In the genomic region with DNA sequence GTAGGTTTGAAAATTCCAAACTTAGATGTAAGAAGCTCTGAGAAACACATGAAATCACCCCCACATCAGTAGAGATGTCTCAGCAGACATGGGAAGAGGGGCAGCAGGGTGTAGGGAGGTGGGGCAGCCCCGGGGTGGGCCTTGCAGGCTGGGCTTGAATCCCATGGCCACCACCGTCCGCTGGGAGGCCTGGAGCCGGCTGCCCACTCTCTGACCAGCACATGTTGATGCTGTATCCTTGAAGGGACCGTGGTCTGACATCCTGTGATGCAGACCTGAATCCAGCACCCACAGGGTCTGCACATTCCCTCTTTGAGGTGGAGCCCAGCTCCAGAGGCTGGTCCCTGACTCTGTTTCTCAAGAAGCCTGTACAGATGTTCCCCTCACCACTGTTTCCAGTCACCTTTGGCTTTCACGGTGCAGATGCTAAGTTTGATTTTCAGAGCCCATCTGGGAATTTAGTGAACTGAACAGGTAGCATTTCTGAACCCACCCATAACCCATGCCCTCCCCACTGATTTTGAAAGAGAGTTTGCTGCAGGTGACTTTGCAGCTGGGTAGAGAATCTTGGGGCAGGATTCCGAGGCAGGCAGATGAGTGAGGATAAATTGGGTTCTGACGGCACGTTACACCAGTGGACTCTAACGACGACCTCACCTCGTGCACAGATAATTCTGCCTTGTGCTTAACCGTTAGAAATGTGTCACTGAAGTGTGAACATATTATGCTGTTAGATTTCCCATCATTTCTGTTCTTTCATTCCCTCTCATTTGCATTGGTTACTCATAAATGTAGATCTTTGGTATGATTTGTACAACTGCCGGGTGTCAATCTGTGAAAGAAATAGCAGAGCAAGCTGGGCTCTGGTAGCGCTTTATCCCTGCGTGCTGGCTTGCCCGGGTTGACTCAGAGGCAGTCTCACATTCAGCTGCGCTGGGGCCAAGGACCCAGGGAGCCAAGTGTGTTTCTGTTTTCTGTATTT, we compare ENCODE assay signal across 10 cellular contexts. TPM values are rescaled to one million over a fixed set of nuclear protein-coding genes. Genes with fewer than 3 reads are reported as not detected.
A peak's percentile ranks its signal among the peaks of the same experiment; 100 is the strongest.
DNase-seq lines count a peak whose midpoint lies in the region; ATAC-seq lines count a peak whose summit lies in the region.
"Had no signal": no experiment of that assay in that cellular context is flagged by ENCODE, and none has a peak within 500 bp of the region (broad histone marks: within the 10 kb centered on the region; RNA-seq: fewer than 3 reads in every experiment).

No MANE protein-coding gene starts in this region.

- H3K4ac ChIP-seq in mesendoderm (ENCODE audit: low read depth, low read length), result no peak overlapping the region

- no peak overlapping the region for H3K4me2 ChIP-seq in mesendoderm (ENCODE audit: low read length)

- H3K27ac ChIP-seq in mesendoderm (ENCODE audit: low read depth, low read length), result no peak overlapping the region

- no peak overlapping the region for H4K8ac ChIP-seq in mesendoderm (ENCODE audit: low read depth, low read length)

- no CpG with 5 or more reads among the region's 18 CpGs for WGBS in mesendoderm (ENCODE audit: extremely low coverage, insufficient coverage, low lambda C conversion rate)

- no peak overlapping the region for H3K23ac ChIP-seq in mesendoderm (ENCODE audit: low read length)

- no peak overlapping the region for H3K18ac ChIP-seq in mesendoderm (ENCODE audit: low read length)

- no peaks in the 10 kb centered on the region for H3K79me1 ChIP-seq in mesendoderm (ENCODE audit: low read length)

- H3K27me3 ChIP-seq in mesendoderm (ENCODE audit: insufficient read depth, low read length, poor library complexity), result no peaks in the 10 kb centered on the region

- no peaks in the 10 kb centered on the region for H3K79me2 ChIP-seq in mesendoderm (ENCODE audit: control insufficient read depth, insufficient read depth, low read length)

- H2AK5ac ChIP-seq in mesendoderm (ENCODE audit: low read length), result no peak overlapping the region

- no peaks in the 10 kb centered on the region for H3K36me3 ChIP-seq in mesendoderm (ENCODE audit: control insufficient read depth, insufficient read depth, low read length)

- no peak overlapping the region for H3K4me3 ChIP-seq in mesendoderm (ENCODE audit: low read length)

- peaks cover 7% of the 10 kb centered on the region for H3K4me1 ChIP-seq in mesendoderm (ENCODE audit: control insufficient read depth, low read depth, low read length)

- peak; percentile 55 for DNase-seq in activated T-cell treated with anti-CD3 and anti-CD28 coated beads for 1 hour (ENCODE audit: low read depth)
- peak; percentile 42 to 58 for DNase-seq in stimulated activated CD4-positive, alpha-beta T cell treated with anti-CD3 and anti-CD28 coated beads, Interleukin-15, amount 100 ng/mL, for 1 hour (ENCODE audit: low read depth in 1 of 2, low spot score in 1 of 2)
- DNase-seq in mesendoderm, result no peak
- no peak for DNase-seq in NCI-H2107 treated with DMSO at 0.1 percent for 48 hours (lab: John Stamatoyannopoulos, UW; ENCODE audit: unreplicated experiment)
- no peak for DNase-seq in H4 (ENCODE audit: low spot score)
- no peak for DNase-seq in HK-2 (ENCODE audit: unreplicated experiment)

- no peak overlapping the region for H2BK15ac ChIP-seq in mesendoderm (replicated peaks; ENCODE audit: low read depth)

- ATAC-seq in GM19328 (IDR thresholded peaks at IDR 0.05; ENCODE audit: unreplicated experiment) (peak; percentile 85), HG03280 (IDR thresholded peaks at IDR 0.05; ENCODE audit: unreplicated experiment) (peak; percentile 79)

- H3K56ac ChIP-seq in mesendoderm (ENCODE audit: low read length), result no peak overlapping the region

- no peak overlapping the region for H2BK120ac ChIP-seq in mesendoderm (ENCODE audit: low read depth, low read length)

- no peak overlapping the region for H4K5ac ChIP-seq in mesendoderm (ENCODE audit: low read length)

- no peak overlapping the region for H2BK5ac ChIP-seq in mesendoderm (ENCODE audit: low read length)

- no peak overlapping the region for H3K9ac ChIP-seq in mesendoderm (ENCODE audit: low read length)

RNA-seq across cellular contexts. Expression of a gene that starts 45.7 kb away (rescaled TPM):
- polyA plus RNA-seq in mesendoderm (2013, experiment 1 of 2), result 0.29 TPM
- 0.31 TPM for polyA plus RNA-seq in mesendoderm (2013, experiment 2 of 2)
- total RNA-seq in H4 (2014; rRNA removed; shearing (Covaris generic)), result 0.06 and 1.2 TPM in 2 replicates
- total RNA-seq: fibroblast of villous mesenchyme, M059J had no signal

Comparison
In these comparisons a context has a peak if more than half of its experiments do, and no peak if none do; other contexts are left out.
1. DNase-seq: peak in activated T-cell treated with anti-CD3 and anti-CD28 coated beads for 1 hour (single experiment) and stimulated activated CD4-positive, alpha-beta T cell treated with anti-CD3 and anti-CD28 coated beads, Interleukin-15, amount 100 ng/mL, for 1 hour (2 of 2); none in mesendoderm (single experiment), NCI-H2107 treated with DMSO at 0.1 percent for 48 hours (single experiment), H4 (single experiment) and HK-2 (single experiment).